11 cellular contexts compared by ENCODE assay signal in the genomic region with DNA sequence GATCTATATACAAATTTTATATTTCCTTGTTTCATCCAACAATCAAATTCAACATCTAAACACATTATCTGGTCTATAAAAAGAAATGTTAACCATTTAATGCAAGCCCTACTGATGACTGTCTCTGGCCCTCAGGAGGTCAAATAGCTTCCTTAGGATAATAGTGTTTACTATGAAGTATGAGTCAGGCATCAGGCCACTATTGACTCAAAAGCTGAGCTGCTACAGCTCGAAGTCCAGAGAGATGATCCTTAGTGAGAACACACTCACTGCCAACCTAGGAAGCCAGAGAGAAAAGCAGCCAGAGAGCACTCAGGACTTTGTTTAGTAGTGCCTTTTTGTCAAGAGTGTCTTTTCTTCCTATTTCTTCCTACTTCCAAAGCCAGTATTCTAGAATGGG.
DNase-seq lines count a peak whose midpoint lies in the region; ATAC-seq and TF ChIP-seq lines count a peak whose summit lies in the region.
"Had no signal": no experiment of that assay in that cellular context is flagged by ENCODE, and none has a peak within 500 bp of the region (broad histone marks: within the 10 kb centered on the region; RNA-seq: fewer than 3 reads in every experiment).

No MANE protein-coding gene starts in this region.

- no peak overlapping the region for H3K4me3 ChIP-seq in colonic mucosa

- H3K9ac ChIP-seq in colonic mucosa (ENCODE audit: low read depth in 2 of 2, low read length in 2 of 2), result no peak overlapping the region

- no peak for TF ChIP-seq CTCF in colonic mucosa (IDR thresholded peaks at IDR 0.05)

- no peaks in the 10 kb centered on the region for H3K36me3 ChIP-seq in colonic mucosa

- H3K27ac ChIP-seq in colonic mucosa, result no peak overlapping the region

- ATAC-seq in HG02973 (IDR thresholded peaks at IDR 0.05; ENCODE audit: unreplicated experiment) (no peak), GM18498 (IDR thresholded peaks at IDR 0.05; ENCODE audit: unreplicated experiment) (no peak)
- ATAC-seq: effector memory CD8-positive, alpha-beta T cell had no signal

- intact Hi-C loops in colonic mucosa (cut with DNase I), result no loop called here

- H3K4me1 ChIP-seq in colonic mucosa, result no peaks in the 10 kb centered on the region

- DNase-seq in DMS153 treated with DMSO at 0.1 percent for 48 hours (lab: John Stamatoyannopoulos, UW; ENCODE audit: unreplicated experiment) (peak; percentile 45), NCI-H2196 treated with DMSO at 0.1 percent for 48 hours (lab: John Stamatoyannopoulos, UW; ENCODE audit: unreplicated experiment) (peak; percentile 45), colonic mucosa (peak; percentile 27), mucosa of gallbladder (ENCODE audit: low spot score) (peak; percentile 63), MV-4-11 (lab: John Stamatoyannopoulos, UW) (no peak), germinal center (ENCODE audit: low spot score) (no peak)
- DNase-seq: effector memory CD8-positive, alpha-beta T cell; GF-D8; nephron progenitor cell had no signal

- no peaks in the 10 kb centered on the region for H3K9me3 ChIP-seq in colonic mucosa

- H3K27me3 ChIP-seq in colonic mucosa, result no peaks in the 10 kb centered on the region

Comparison
In these comparisons a context has a peak if more than half of its experiments do, and no peak if none do; other contexts are left out.
1. DNase-seq: peak in DMS153 treated with DMSO at 0.1 percent for 48 hours (single experiment), NCI-H2196 treated with DMSO at 0.1 percent for 48 hours (single experiment), colonic mucosa (single experiment) and mucosa of gallbladder (single experiment); none in MV-4-11 (single experiment) and germinal center (single experiment).